ENCODE assay signal across 28 cellular contexts in genomic region chr14:39603942-39604341, GRCh38.
"Had no signal": no experiment of that assay in that cellular context is flagged by ENCODE, and none has a peak within 500 bp of the region (broad histone marks: within the 10 kb centered on the region; RNA-seq: fewer than 3 reads in every experiment).

No MANE protein-coding gene starts in this region.

- H3K4me3 Mint-ChIP-seq: dendritic cell treated with granulocyte-macrophage colony-stimulating factor and Interleukin-4, amounts not matched to agents 40 ng/mL and 50 ng/mL, for 4 days; mesothelial cell of epicardium; nephron progenitor cell; stimulated activated naive CD8-positive, alpha-beta T cell treated with anti-CD3 and anti-CD28 coated beads, Interleukin-15, amount 100 ng/mL, for 72 hours had no signal

- H3K27ac ChIP-seq: esophagus muscularis mucosa, foreskin keratinocyte, gastroesophageal sphincter, heart left ventricle, hepatocyte, left lung, prostate gland, right atrium auricular region, suprapubic skin, transverse colon, upper lobe of right lung, uterus had no signal

- H3K4me1 ChIP-seq: esophagus muscularis mucosa, foreskin keratinocyte, gastroesophageal sphincter, heart left ventricle, left lung, prostate gland, right atrium auricular region, suprapubic skin, transverse colon, upper lobe of right lung, uterus had no signal

- H3K4me1 Mint-ChIP-seq: mesothelial cell of epicardium, naive B cell, nephron progenitor cell had no signal

- H3K27me3 Mint-ChIP-seq: dendritic cell treated with granulocyte-macrophage colony-stimulating factor and Interleukin-4, amounts not matched to agents 40 ng/mL and 50 ng/mL, for 4 days; naive B cell; stimulated activated naive CD8-positive, alpha-beta T cell treated with anti-CD3 and anti-CD28 coated beads, Interleukin-15, amount 100 ng/mL, for 72 hours had no signal

- H3K36me3 Mint-ChIP-seq: mesothelial cell of epicardium, naive B cell had no signal

- H3K9me3 ChIP-seq: prostate gland, right atrium auricular region, suprapubic skin, upper lobe of right lung, uterus had no signal

- DNase-seq: effector CD8-positive, alpha-beta T cell; foreskin keratinocyte; heart left ventricle; kidney; left lung; mesenchymal stem cell; mucosa of descending colon; naive B cell; nephron progenitor cell; nucleus accumbens; stimulated activated CD4-positive, alpha-beta T cell treated with anti-CD3 and anti-CD28 coated beads, Interleukin-12 subunit alpha, Interleukin-12 subunit beta, amount 100 ng/mL, for 4 hours; stimulated activated CD4-positive, alpha-beta T cell treated with anti-CD3 and anti-CD28 coated beads, Interleukin-1b, Interleukin-23, amount 100 ng/mL, for 48 hours; stimulated activated CD4-positive, alpha-beta T cell treated with anti-CD3 and anti-CD28 coated beads, Interleukin-4, amount 100 ng/mL, for 1 hour; stimulated activated CD8-positive, alpha-beta memory T cell treated with anti-CD3 and anti-CD28 coated beads, Interleukin-4, amount 100 ng/mL, for 48 hours; stimulated activated naive CD8-positive, alpha-beta T cell treated with anti-CD3 and anti-CD28 coated beads, Interleukin-15, amount 100 ng/mL, for 72 hours; transverse colon; upper lobe of right lung; uterus had no signal

- H3K27me3 ChIP-seq: esophagus muscularis mucosa, foreskin keratinocyte, gastroesophageal sphincter, heart left ventricle, hepatocyte, left lung, right atrium auricular region, suprapubic skin, transverse colon, upper lobe of right lung, uterus had no signal

- ATAC-seq: foreskin keratinocyte; gastroesophageal sphincter; heart left ventricle; left lung; mucosa of descending colon; sciatic nerve; stimulated activated naive CD8-positive, alpha-beta T cell treated with anti-CD3 and anti-CD28 coated beads, Interleukin-15, amount 100 ng/mL, for 72 hours; upper lobe of right lung had no signal

- H3K4me3 ChIP-seq: esophagus muscularis mucosa, gastroesophageal sphincter, heart left ventricle, hepatocyte, left lung, mucosa of descending colon, prostate gland, right atrium auricular region, smooth muscle cell, suprapubic skin, transverse colon, upper lobe of right lung, uterus had no signal

- H3K36me3 ChIP-seq: esophagus muscularis mucosa, gastroesophageal sphincter, heart left ventricle, left lung, prostate gland, right atrium auricular region, suprapubic skin, transverse colon, upper lobe of right lung, uterus had no signal

- H3K27ac Mint-ChIP-seq: dendritic cell treated with granulocyte-macrophage colony-stimulating factor and Interleukin-4, amounts not matched to agents 40 ng/mL and 50 ng/mL, for 4 days; mesothelial cell of epicardium; naive B cell; stimulated activated naive CD8-positive, alpha-beta T cell treated with anti-CD3 and anti-CD28 coated beads, Interleukin-15, amount 100 ng/mL, for 72 hours had no signal
